28 cellular contexts compared by ENCODE assay signal in the genomic region with DNA sequence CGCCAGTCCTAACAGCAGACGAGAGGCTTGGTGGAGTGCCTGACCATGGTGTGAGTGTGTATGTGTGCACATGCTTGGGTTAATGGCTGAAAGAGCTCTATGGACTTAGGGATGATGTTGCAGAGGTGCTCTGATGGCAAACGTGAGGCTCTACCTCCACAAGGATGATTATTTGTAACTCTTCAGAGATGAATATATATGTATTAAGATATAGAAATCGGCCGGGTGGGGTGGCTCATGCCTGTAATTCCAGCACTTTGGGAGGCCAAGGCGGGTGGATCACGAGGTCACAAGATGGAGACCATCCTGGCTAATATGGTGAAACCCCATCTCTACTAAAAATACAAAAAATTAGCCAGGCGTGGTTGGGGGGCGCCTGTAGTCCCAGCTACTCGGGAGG.
"Had no signal": no experiment of that assay in that cellular context is flagged by ENCODE, and none has a peak within 500 bp of the region (broad histone marks: within the 10 kb centered on the region; RNA-seq: fewer than 3 reads in every experiment).

No MANE protein-coding gene starts in this region.

- H3K36me3 ChIP-seq: neutrophil, pancreas, right lobe of liver, sigmoid colon, spleen, suprapubic skin, tibial artery, transverse colon, upper lobe of left lung, vagina had no signal

- H3K27ac ChIP-seq: neutrophil, pancreas, psoas muscle, right lobe of liver, sigmoid colon, spleen, suprapubic skin, testis, tibial artery, transverse colon, upper lobe of left lung, vagina had no signal

- H3K4me1 ChIP-seq: pancreas, psoas muscle, right lobe of liver, sigmoid colon, spleen, suprapubic skin, testis, tibial artery, transverse colon, upper lobe of left lung, vagina had no signal

- DNase-seq: naive thymus-derived CD8-positive, alpha-beta T cell; nephron progenitor cell; nucleus accumbens; psoas muscle; right lobe of liver; sigmoid colon; small intestine; spleen; stimulated activated CD4-positive, alpha-beta T cell treated with anti-CD3 and anti-CD28 coated beads, Interleukin-12 subunit alpha, Interleukin-12 subunit beta, amount 100 ng/mL, for 4 hours; stimulated activated CD4-positive, alpha-beta T cell treated with anti-CD3 and anti-CD28 coated beads, Interleukin-1b, Interleukin-23, amount 100 ng/mL, for 48 hours; stimulated activated CD4-positive, alpha-beta T cell treated with anti-CD3 and anti-CD28 coated beads, Interleukin-4, amount 100 ng/mL, for 1 hour; stimulated activated CD4-positive, alpha-beta T cell treated with anti-CD3 and anti-CD28 coated beads, Interleukin-4, amount 100 ng/mL, for 4 hours; stimulated activated CD8-positive, alpha-beta memory T cell treated with anti-CD3 and anti-CD28 coated beads, Interleukin-4, amount 100 ng/mL, for 48 hours; stimulated activated naive CD4-positive, alpha-beta T cell; stimulated activated naive CD8-positive, alpha-beta T cell treated with anti-CD3 and anti-CD28 coated beads, Interleukin-15, amount 100 ng/mL, for 72 hours; stimulated activated naive CD8-positive, alpha-beta T cell treated with anti-CD3 and anti-CD28 coated beads, Interleukin-15, Interleukin-2, amounts not matched to agents 100 U/mL and 50 U/mL, for 24 hours; substantia nigra; testis; tibial artery; transverse colon; upper lobe of left lung had no signal

- H3K4me3 ChIP-seq: pancreas, psoas muscle, right lobe of liver, sigmoid colon, spleen, suprapubic skin, testis, tibial artery, transverse colon, upper lobe of left lung, vagina had no signal

- ATAC-seq: naive thymus-derived CD8-positive, alpha-beta T cell; natural killer cell treated with Interleukin-12 subunit alpha and Interleukin-12 subunit beta and Interleukin-15 and Interleukin-18, amount 100 ng/mL, for 72 hours; pancreas; psoas muscle; right cardiac atrium; right lobe of liver; stimulated activated memory B cell treated with anti-CD40 and anti-IgM and Interleukin-4, amounts not matched to agents 10 μg/mL and 1 μg/mL and 100 μg/mL, for 72 hours; stimulated activated naive CD8-positive, alpha-beta T cell treated with anti-CD3 and anti-CD28 coated beads, Interleukin-15, amount 100 ng/mL, for 72 hours; stimulated activated naive CD8-positive, alpha-beta T cell treated with anti-CD3 and anti-CD28 coated beads, Interleukin-15, Interleukin-2, amounts not matched to agents 100 U/mL and 50 U/mL, for 24 hours had no signal

- H3K9me3 ChIP-seq: neutrophil, psoas muscle, right lobe of liver, sigmoid colon, suprapubic skin, testis, tibial artery, transverse colon, upper lobe of left lung, vagina had no signal

- H3K27me3 ChIP-seq: neutrophil, pancreas, right lobe of liver, sigmoid colon, spleen, suprapubic skin, testis, tibial artery, transverse colon, upper lobe of left lung, vagina had no signal
